1 cellular context compared by ENCODE assay signal in the genomic region with DNA sequence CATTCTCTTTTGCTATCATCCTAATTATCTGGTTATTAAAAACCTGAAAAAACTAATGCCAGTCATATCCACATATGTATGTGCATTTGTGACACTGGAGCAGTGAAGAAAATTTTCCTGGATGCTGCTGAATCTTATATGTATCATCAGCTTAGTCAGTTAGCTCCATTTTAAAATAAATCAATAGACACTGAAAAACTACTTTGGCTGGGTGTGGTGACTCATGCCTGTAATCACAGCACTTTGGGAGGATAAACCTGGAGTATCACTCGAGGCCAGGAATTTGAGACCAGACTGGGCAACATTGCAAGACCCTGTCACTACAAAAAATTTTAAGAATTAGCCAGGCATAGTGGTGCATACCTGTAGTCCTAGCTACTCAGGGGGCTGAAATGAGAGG.
TF ChIP-seq lines count a peak whose summit lies in the region.

No MANE protein-coding gene starts in this region.

TF ChIP-seq in SK-N-SH treated with all-trans-retinoic acid at 6 μM for 48 hours, 23 proteins besides CTCF, POLR2A, EP300 and RAD21:
- TF ChIP-seq, protein P1, sequence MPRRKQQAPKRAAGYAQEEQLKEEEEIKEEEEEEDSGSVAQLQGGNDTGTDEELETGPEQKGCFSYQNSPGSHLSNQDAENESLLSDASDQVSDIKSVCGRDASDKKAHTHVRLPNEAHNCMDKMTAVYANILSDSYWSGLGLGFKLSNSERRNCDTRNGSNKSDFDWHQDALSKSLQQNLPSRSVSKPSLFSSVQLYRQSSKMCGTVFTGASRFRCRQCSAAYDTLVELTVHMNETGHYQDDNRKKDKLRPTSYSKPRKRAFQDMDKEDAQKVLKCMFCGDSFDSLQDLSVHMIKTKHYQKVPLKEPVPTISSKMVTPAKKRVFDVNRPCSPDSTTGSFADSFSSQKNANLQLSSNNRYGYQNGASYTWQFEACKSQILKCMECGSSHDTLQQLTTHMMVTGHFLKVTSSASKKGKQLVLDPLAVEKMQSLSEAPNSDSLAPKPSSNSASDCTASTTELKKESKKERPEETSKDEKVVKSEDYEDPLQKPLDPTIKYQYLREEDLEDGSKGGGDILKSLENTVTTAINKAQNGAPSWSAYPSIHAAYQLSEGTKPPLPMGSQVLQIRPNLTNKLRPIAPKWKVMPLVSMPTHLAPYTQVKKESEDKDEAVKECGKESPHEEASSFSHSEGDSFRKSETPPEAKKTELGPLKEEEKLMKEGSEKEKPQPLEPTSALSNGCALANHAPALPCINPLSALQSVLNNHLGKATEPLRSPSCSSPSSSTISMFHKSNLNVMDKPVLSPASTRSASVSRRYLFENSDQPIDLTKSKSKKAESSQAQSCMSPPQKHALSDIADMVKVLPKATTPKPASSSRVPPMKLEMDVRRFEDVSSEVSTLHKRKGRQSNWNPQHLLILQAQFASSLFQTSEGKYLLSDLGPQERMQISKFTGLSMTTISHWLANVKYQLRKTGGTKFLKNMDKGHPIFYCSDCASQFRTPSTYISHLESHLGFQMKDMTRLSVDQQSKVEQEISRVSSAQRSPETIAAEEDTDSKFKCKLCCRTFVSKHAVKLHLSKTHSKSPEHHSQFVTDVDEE (CRISPR knock-in tag; IDR thresholded peaks at IDR 0.05), result no peak
- TF ChIP-seq ISL1 (CRISPR knock-in tag; IDR thresholded peaks at IDR 0.05), result no peak
- no peak for TF ChIP-seq PPARA (CRISPR knock-in tag; IDR thresholded peaks at IDR 0.05; ENCODE audit: borderline replicate concordance)
- TF ChIP-seq ZNF70 (CRISPR knock-in tag; IDR thresholded peaks at IDR 0.05), result no peak
- no peak for TF ChIP-seq TCF4 (CRISPR knock-in tag; IDR thresholded peaks at IDR 0.05; ENCODE audit: borderline replicate concordance)
- TF ChIP-seq OSR1 (CRISPR knock-in tag; IDR thresholded peaks at IDR 0.05), result no peak
- no peak for TF ChIP-seq CSDC2 (CRISPR knock-in tag; IDR thresholded peaks at IDR 0.05)
- no peak for TF ChIP-seq SNAI2 (CRISPR knock-in tag; IDR thresholded peaks at IDR 0.05)
- TF ChIP-seq, protein P2, sequence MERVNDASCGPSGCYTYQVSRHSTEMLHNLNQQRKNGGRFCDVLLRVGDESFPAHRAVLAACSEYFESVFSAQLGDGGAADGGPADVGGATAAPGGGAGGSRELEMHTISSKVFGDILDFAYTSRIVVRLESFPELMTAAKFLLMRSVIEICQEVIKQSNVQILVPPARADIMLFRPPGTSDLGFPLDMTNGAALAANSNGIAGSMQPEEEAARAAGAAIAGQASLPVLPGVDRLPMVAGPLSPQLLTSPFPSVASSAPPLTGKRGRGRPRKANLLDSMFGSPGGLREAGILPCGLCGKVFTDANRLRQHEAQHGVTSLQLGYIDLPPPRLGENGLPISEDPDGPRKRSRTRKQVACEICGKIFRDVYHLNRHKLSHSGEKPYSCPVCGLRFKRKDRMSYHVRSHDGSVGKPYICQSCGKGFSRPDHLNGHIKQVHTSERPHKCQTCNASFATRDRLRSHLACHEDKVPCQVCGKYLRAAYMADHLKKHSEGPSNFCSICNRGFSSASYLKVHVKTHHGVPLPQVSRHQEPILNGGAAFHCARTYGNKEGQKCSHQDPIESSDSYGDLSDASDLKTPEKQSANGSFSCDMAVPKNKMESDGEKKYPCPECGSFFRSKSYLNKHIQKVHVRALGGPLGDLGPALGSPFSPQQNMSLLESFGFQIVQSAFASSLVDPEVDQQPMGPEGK (CRISPR knock-in tag; IDR thresholded peaks at IDR 0.05; ENCODE audit: borderline replicate concordance), result no peak
